ENCODE assay signal across 17 cellular contexts in the genomic region with DNA sequence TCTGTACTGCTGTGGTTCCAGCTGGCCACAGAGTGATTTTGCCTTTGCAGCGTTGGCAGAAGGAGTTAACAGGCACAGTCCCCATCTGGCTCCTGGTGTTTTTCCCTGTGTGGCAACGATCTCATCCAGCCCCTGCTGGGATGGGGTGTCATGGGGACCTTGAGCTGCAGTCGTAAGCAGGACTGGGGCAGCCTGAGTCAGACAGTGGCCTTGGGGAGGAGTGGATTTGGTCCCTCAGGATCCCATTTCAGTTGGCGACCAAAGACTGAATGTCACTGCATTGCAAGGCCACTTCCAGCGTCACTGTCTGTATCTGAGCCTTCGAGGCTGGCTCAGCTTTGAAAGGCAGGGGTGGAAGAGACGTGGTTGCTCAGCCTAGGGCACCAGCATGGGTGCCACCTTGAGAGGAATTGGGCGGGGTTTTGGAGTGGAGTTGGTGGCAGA. TPM values are rescaled to one million over a fixed set of nuclear protein-coding genes. Genes with fewer than 3 reads are reported as not detected.
DNase-seq lines count a peak whose midpoint lies in the region; ATAC-seq, FAIRE-seq and TF ChIP-seq lines count a peak whose summit lies in the region.
"Had no signal": no experiment of that assay in that cellular context is flagged by ENCODE, and none has a peak within 500 bp of the region (broad histone marks: within the 10 kb centered on the region; RNA-seq: fewer than 3 reads in every experiment).

No MANE protein-coding gene starts in this region.

- no TSS peak for BruUV-seq in PC-3 (replicated peaks; lab: Mats Ljungman, UMichigan)

- TF ChIP-seq RAD21 in A549 (conservative IDR thresholded peaks at IDR 0.05 in 1 of 2, IDR thresholded peaks at IDR 0.05 in 1 of 2), result no peak

- H3K4me2 ChIP-seq in A549 (no peak overlapping the region), PC-3 (ENCODE audit: low read length) (no peak overlapping the region)

- POLR2A ChIA-PET in A549 (lab: Yijun Ruan, JAX) (interaction anchor here (1.0 kb wide), 1 partner anchor 11 kb away, joined by 4 read pairs; a partner anchor contains a TSS), PC-3 (lab: Charles Lee; ENCODE audit: unreplicated experiment) (no interaction called here)

- peaks cover 23% of the 10 kb centered on the region for H3K79me2 ChIP-seq in PC-3 (ENCODE audit: low read length)

- TF ChIP-seq POLR2A in A549 (IDR thresholded peaks at IDR 0.05; ENCODE audit: low read length), result no peak

- no peaks in the 10 kb centered on the region for H3K9me3 ChIP-seq in A549
- H3K9me3 ChIP-seq in PC-3 (ENCODE audit: low read length), result no peaks in the 10 kb centered on the region; the same call in 1 of the 2 replicates
- H3K9me3 ChIP-seq in cardiac muscle cell (ENCODE audit: low read depth), result no peaks in the 10 kb centered on the region
- no peaks in the 10 kb centered on the region for H3K9me3 ChIP-seq in psoas muscle
- H3K9me3 ChIP-seq in WERI-Rb-1 (ENCODE audit: severe bottlenecking), result peaks cover 3% of the 10 kb centered on the region
- no peaks in the 10 kb centered on the region for H3K9me3 ChIP-seq in colonic mucosa

- WGBS in A549 (ENCODE audit: missing lambda C conversion rate), result 81% methylated on average over 8 of the region's 8 CpGs
- 26 to 37% (median 27%) methylated on average over 8 of the region's 8 CpGs for WGBS in psoas muscle, 3 donors

- H3K9ac ChIP-seq in PC-3 (ENCODE audit: low read length), result no peak overlapping the region
- peak overlapping the region in 1 of 2 donors; percentile 46 for H3K9ac ChIP-seq in colonic mucosa (ENCODE audit: low read depth in 2 of 2, low read length in 2 of 2)

- no peaks in the 10 kb centered on the region for H3F3A ChIP-seq in PC-3 (ENCODE audit: low read length, unreplicated experiment)

- H3K4me3 ChIP-seq in A549 (no peak overlapping the region), PC-3 (ENCODE audit: low read length) (no peak overlapping the region), cardiac muscle cell (no peak overlapping the region), psoas muscle (peak overlapping the region; percentile 12), WERI-Rb-1 (ENCODE audit: low read depth, low read length) (no peak overlapping the region), colonic mucosa (no peak overlapping the region)

- ATAC-seq in A549 (peak; percentile 30 to 48; a peak in 3 of 6 replicates), PC-3 (peak; percentile 60), psoas muscle (peak; percentile 96 to 98 (median 97)), HG02610 (IDR thresholded peaks at IDR 0.05; ENCODE audit: unreplicated experiment) (no peak)
- ATAC-seq: natural killer cell treated with Interleukin-12 subunit alpha and Interleukin-12 subunit beta and Interleukin-15 and Interleukin-18, amount 100 ng/mL, for 72 hours; SK-N-SH treated with all-trans-retinoic acid at 6 μM for 48 hours had no signal

- intact Hi-C loops in PC-3 (cut with micrococcal nuclease), result no loop called here
- intact Hi-C loops in psoas muscle (cut with DNase I), result no loop called here
- intact Hi-C loops in colonic mucosa (cut with DNase I), result no loop called here

- FAIRE-seq in A549 (lab: Jason Lieb, UNC), result no peak
- FAIRE-seq: small intestine had no signal

- H2AFZ ChIP-seq in PC-3 (ENCODE audit: low read length), result no peak overlapping the region

- TF ChIP-seq EP300 in A549 (IDR thresholded peaks at IDR 0.05), result no peak

- H3K27ac ChIP-seq in A549 (no peak overlapping the region), PC-3 (ENCODE audit: low read length) (no peak overlapping the region), cardiac muscle cell (peak overlapping the region; percentile 28), psoas muscle (peak overlapping the region; percentile 90), WERI-Rb-1 (no peak overlapping the region), colonic mucosa (no peak overlapping the region)
- H3K27ac ChIP-seq: epithelial cell of prostate, HL-60 had no signal

- no peaks in the 10 kb centered on the region for H4K20me1 ChIP-seq in PC-3 (ENCODE audit: low read length)

- TF ChIP-seq CTCF in A549 (IDR thresholded peaks at IDR 0.05) (no peak), PC-3 (conservative IDR thresholded peaks at IDR 0.05; ENCODE audit: low read depth, low read length) (no peak), cardiac muscle cell (IDR thresholded peaks at IDR 0.05; ENCODE audit: low read depth, low read length) (no peak), psoas muscle (IDR thresholded peaks at IDR 0.05) (no peak), WERI-Rb-1 (IDR thresholded peaks at IDR 0.05; ENCODE audit: low read depth, low read length) (no peak), colonic mucosa (IDR thresholded peaks at IDR 0.05) (no peak)

- DNase-seq in A549 (ENCODE audit: low read depth in 1 of 2, low spot score in 1 of 2), result no peak
- DNase-seq in PC-3, result no peak
- DNase-seq in cardiac muscle cell (ENCODE audit: low read depth in 1 of 2, low spot score in 1 of 2), result no peak
- DNase-seq in psoas muscle, result peak; percentile 70 to 88
- DNase-seq in WERI-Rb-1, result no peak
- DNase-seq in colonic mucosa, result no peak
- DNase-seq in NCI-H1105 (lab: John Stamatoyannopoulos, UW), result no peak
- DNase-seq: activated naive CD4-positive, alpha-beta T cell; DMS153; HCEC 1CT; NCI-H187 treated with DMSO at 0.1 percent for 48 hours; small intestine had no signal

- H3K36me3 ChIP-seq in PC-3 (ENCODE audit: low read depth, low read length) (peaks cover 9% of the 10 kb centered on the region), cardiac muscle cell (no peaks in the 10 kb centered on the region), psoas muscle (ENCODE audit: insufficient read depth in 1 of 2, low read depth in 1 of 2) (peaks cover 0 to 17% of the 10 kb centered on the region in 2 donors), WERI-Rb-1 (peaks cover 22% of the 10 kb centered on the region), colonic mucosa (no peaks in the 10 kb centered on the region)

- CTCF ChIA-PET in A549 (lab: Yijun Ruan, JAX), result interaction anchor here (0.9 to 2.1 kb wide), 6 partner anchors 8 to 154 kb away, joined by 3 to 6 read pairs (median 4); no protein-coding TSS in a partner anchor
- CTCF ChIA-PET in PC-3 (lab: Charles Lee), result interaction anchor here (0.6 kb wide), 1 partner anchor 176 kb away, joined by 3 read pairs; no protein-coding TSS in a partner anchor

- H3K9me2 ChIP-seq in PC-3 (replicated peaks; ENCODE audit: low read length), result no peaks in the 10 kb centered on the region

- H3K27me3 ChIP-seq in PC-3 (ENCODE audit: low read length) (no peaks in the 10 kb centered on the region), cardiac muscle cell (no peaks in the 10 kb centered on the region), psoas muscle (ENCODE audit: insufficient read depth in 3 of 3, low read length in 2 of 3) (no peaks in the 10 kb centered on the region), WERI-Rb-1 (ENCODE audit: insufficient read depth, low read depth, severe bottlenecking) (no peaks in the 10 kb centered on the region), colonic mucosa (no peaks in the 10 kb centered on the region)

- H3K4me1 ChIP-seq in A549 (peaks cover 3% of the 10 kb centered on the region; the same call in 1 of the 3 replicates), PC-3 (ENCODE audit: insufficient read depth, low read length) (peaks cover 11% of the 10 kb centered on the region; the same call in 1 of the 2 replicates), cardiac muscle cell (ENCODE audit: low read depth) (peaks cover 3% of the 10 kb centered on the region), psoas muscle (peaks cover 28% of the 10 kb centered on the region), colonic mucosa (no peaks in the 10 kb centered on the region)

RNA-seq across cellular contexts. Expression of a gene that starts 11.9 kb away (rescaled TPM):
- polyA plus RNA-seq in A549 (2011; rRNA removed) (30.5 and 42.7 TPM in 2 replicates), A549 (2017; fragmentation: RNase III; extraction: RNeasy Plus Mini Kit Qiagen cat#74134 plus additional on column Dnase treatment) (50.0 to 64.9 TPM (median 63.8 TPM) in 3 replicates), cardiac muscle cell (74.2 and 93.5 TPM in 2 replicates), psoas muscle (10 to 100 TPM; 18.7 to 48.5 (median 29.6) TPM)
- polyA plus RNA-seq in A549 (2012; cell fraction: cytosol; rRNA removed), result 78.2 and 99.5 TPM in 2 replicates
- 407 and 498 TPM in 2 replicates for polyA plus RNA-seq in A549 (2012; cell fraction: nucleus; rRNA removed)
- 56.2 and 73.8 TPM in 2 replicates for polyA minus RNA-seq in A549 (2011; rRNA and poly(A)+ RNA removed)
- total RNA-seq in PC-3 (2014; rRNA removed) (45.6 and 88.3 TPM in 2 replicates), cardiac muscle cell (87.1 and 105 TPM in 2 replicates), psoas muscle (10 to 100 TPM; 43.4 to 64.3 (median 49.6) TPM), colonic mucosa (10 to 100 TPM; 88.3 to 95.7 TPM)

RNA-seq across cellular contexts. Expression of a gene that starts 47.0 kb away (rescaled TPM):
- polyA plus RNA-seq in A549 (2011; rRNA removed) (3.6 and 4.6 TPM in 2 replicates), A549 (2017; fragmentation: RNase III; extraction: RNeasy Plus Mini Kit Qiagen cat#74134 plus additional on column Dnase treatment) (9.9 to 11.2 TPM (median 10.7 TPM) in 3 replicates), cardiac muscle cell (18.1 and 27.3 TPM in 2 replicates), psoas muscle (10 to 100 TPM in 1 of 3 donors, 1 to 10 TPM in 2; 8.2 to 11.0 (median 8.9) TPM)
- polyA plus RNA-seq in A549 (2012; cell fraction: cytosol; rRNA removed), result 6.7 and 8.7 TPM in 2 replicates
- polyA plus RNA-seq in A549 (2012; cell fraction: nucleus; rRNA removed), result 17.8 and 29.6 TPM in 2 replicates
- 8.2 and 9.4 TPM in 2 replicates for polyA minus RNA-seq in A549 (2011; rRNA and poly(A)+ RNA removed)
- total RNA-seq in PC-3 (2014; rRNA removed) (22.0 and 28.3 TPM in 2 replicates), cardiac muscle cell (24.4 and 31.2 TPM in 2 replicates), psoas muscle (10 to 100 TPM; 26.3 to 33.5 (median 28.3) TPM), colonic mucosa (10 to 100 TPM; 26.5 to 28.6 TPM)

RNA-seq across cellular contexts. Expression of a gene that starts 48.0 kb away (rescaled TPM):
- polyA plus RNA-seq in A549 (2011; rRNA removed) (24.8 and 42.5 TPM in 2 replicates), A549 (2017; fragmentation: RNase III; extraction: RNeasy Plus Mini Kit Qiagen cat#74134 plus additional on column Dnase treatment) (37.7 to 38.4 TPM (median 38.3 TPM) in 3 replicates), cardiac muscle cell (52.8 and 64.4 TPM in 2 replicates), psoas muscle (10 to 100 TPM; 10.1 to 14.9 (median 11.3) TPM)
- polyA plus RNA-seq in A549 (2012; cell fraction: cytosol; rRNA removed), result 61.5 and 68.2 TPM in 2 replicates
- 94.8 and 106 TPM in 2 replicates for polyA plus RNA-seq in A549 (2012; cell fraction: nucleus; rRNA removed)
- 35.1 and 35.5 TPM in 2 replicates for polyA minus RNA-seq in A549 (2011; rRNA and poly(A)+ RNA removed)
- total RNA-seq in PC-3 (2014; rRNA removed) (61.6 and 70.4 TPM in 2 replicates), cardiac muscle cell (70.5 and 88.8 TPM in 2 replicates), psoas muscle (1 to 10 TPM; 5.7 to 9.7 (median 8.2) TPM), colonic mucosa (10 to 100 TPM; 29.7 to 50.7 TPM)

RNA-seq across cellular contexts. Expression of a gene that starts 57.2 kb away (rescaled TPM):
- polyA plus RNA-seq in A549 (2011; rRNA removed) (18.9 and 20.7 TPM in 2 replicates), A549 (2017; fragmentation: RNase III; extraction: RNeasy Plus Mini Kit Qiagen cat#74134 plus additional on column Dnase treatment) (32.6 to 38.2 TPM (median 35.0 TPM) in 3 replicates), cardiac muscle cell (35.2 and 45.5 TPM in 2 replicates), psoas muscle (1 to 10 TPM; 1.4 to 1.9 (median 1.4) TPM)
- polyA plus RNA-seq in A549 (2012; cell fraction: cytosol; rRNA removed), result 48.5 and 63.6 TPM in 2 replicates
- 194 and 265 TPM in 2 replicates for polyA plus RNA-seq in A549 (2012; cell fraction: nucleus; rRNA removed)
- polyA minus RNA-seq in A549 (2011; rRNA and poly(A)+ RNA removed), result 14.3 and 16.5 TPM in 2 replicates
- total RNA-seq in PC-3 (2014; rRNA removed) (92.9 and 122 TPM in 2 replicates), cardiac muscle cell (28.1 and 40.3 TPM in 2 replicates), psoas muscle (1 to 10 TPM; 1.4 to 3.3 (median 1.5) TPM), colonic mucosa (100 to 1,000 TPM; 401 to 497 TPM)

Comparison
In these comparisons a context has a peak if more than half of its experiments do, and no peak if none do; other contexts are left out.
1. DNase-seq: peak in psoas muscle (2 of 2); none in A549 (0 of 2), PC-3 (single experiment), cardiac muscle cell (0 of 2), WERI-Rb-1 (single experiment), colonic mucosa (single experiment) and NCI-H1105 (single experiment).
2. H3K27ac ChIP-seq: peak in cardiac muscle cell (single experiment) and psoas muscle (single experiment); none in A549 (0 of 2), PC-3 (single experiment), WERI-Rb-1 (single experiment) and colonic mucosa (single experiment).